ENCODE assay signal across 1 cellular context in the genomic region with DNA sequence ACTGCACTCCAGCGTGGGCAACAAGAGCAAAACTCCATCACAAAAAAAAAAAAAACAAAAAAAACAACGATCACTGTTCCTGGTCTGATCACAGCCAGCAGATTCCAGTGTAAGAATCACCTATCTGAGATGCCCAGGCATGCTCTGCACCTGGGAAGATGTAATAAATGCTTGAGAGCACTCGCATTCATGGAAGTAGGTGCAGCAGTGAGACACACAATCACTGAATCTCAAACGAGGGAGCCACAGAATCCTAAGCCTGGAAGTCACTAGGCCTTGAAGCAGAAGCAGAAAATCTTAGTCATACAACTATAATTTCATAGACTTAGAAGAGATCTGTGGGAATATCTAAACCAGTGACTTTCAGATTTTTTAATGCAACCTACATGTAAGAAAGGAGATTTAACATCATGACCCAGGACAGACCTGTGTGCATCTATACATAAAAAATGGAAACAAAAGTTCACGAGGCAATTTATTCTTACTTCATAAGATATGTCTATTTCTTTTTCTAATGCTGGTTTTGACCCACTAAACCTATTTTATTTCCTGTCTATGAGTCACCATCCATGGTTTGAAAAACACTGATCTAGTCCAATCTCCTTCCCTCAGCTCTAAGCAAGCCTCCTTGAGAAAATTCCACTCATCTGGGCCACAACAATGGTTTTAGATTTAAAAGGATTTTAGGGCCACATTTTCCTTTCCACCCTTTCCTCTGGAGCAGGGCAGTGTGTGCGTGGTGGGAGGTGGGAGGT.
TF ChIP-seq lines count a peak whose summit lies in the region.

No MANE protein-coding gene starts in this region.

TF ChIP-seq in IMR-90, 13 proteins besides CTCF, POLR2A, EP300 and RAD21 (continued from another document):
- TF ChIP-seq, protein P1, sequence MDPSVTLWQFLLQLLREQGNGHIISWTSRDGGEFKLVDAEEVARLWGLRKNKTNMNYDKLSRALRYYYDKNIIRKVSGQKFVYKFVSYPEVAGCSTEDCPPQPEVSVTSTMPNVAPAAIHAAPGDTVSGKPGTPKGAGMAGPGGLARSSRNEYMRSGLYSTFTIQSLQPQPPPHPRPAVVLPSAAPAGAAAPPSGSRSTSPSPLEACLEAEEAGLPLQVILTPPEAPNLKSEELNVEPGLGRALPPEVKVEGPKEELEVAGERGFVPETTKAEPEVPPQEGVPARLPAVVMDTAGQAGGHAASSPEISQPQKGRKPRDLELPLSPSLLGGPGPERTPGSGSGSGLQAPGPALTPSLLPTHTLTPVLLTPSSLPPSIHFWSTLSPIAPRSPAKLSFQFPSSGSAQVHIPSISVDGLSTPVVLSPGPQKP (IDR thresholded peaks at IDR 0.05; ENCODE audit: borderline replicate concordance, low read depth, low read length), result no peak
